ENCODE assay signal across 17 cellular contexts in genomic region chrX:630007-630921, GRCh38. TPM values are rescaled to one million over a fixed set of nuclear protein-coding genes. Genes with fewer than 3 reads are reported as not detected.
DNase-seq lines count a peak whose midpoint lies in the region; TF ChIP-seq lines count a peak whose summit lies in the region.
"Had no signal": no experiment of that assay in that cellular context is flagged by ENCODE, and none has a peak within 500 bp of the region (broad histone marks: within the 10 kb centered on the region; RNA-seq: fewer than 3 reads in every experiment).

SHOX (plus strand) TSS chrX:630791; CDS start chrX:630898, 107 bp downstream.

- H2BK120ac ChIP-seq in neuronal stem cell (ENCODE audit: low read depth, low read length), result no peak within 1 kb of the TSS

- H2BK5ac ChIP-seq in neuronal stem cell (ENCODE audit: low read length), result no peak within 1 kb of the TSS

- H3K9ac ChIP-seq in HUES6 (ENCODE audit: low read length) (peak within 1 kb of the TSS; percentile 7), neuronal stem cell (ENCODE audit: low read depth, low read length, poor library complexity) (no peak within 1 kb of the TSS), GM23248 (no peak within 1 kb of the TSS)
- H3K9ac ChIP-seq: BLaER1 had no signal

- no peaks in the 10 kb centered on the region for H4K20me1 ChIP-seq in GM23248 (ENCODE audit: insufficient read depth)

- no peaks in the 10 kb centered on the region for H3K79me2 ChIP-seq in GM23248 (ENCODE audit: insufficient read depth)

- H2AFZ ChIP-seq in neuronal stem cell (ENCODE audit: low read length) (no peak within 1 kb of the TSS), GM23248 (no peak within 1 kb of the TSS)

- peak within 1 kb of the TSS; percentile 71 for H3K18ac ChIP-seq in neuronal stem cell (ENCODE audit: low read length)

- WGBS in neuronal stem cell (ENCODE audit: extremely low coverage in 2 of 2, insufficient read length in 2 of 2, insufficient replicate concordance in 1 of 2), 2 donors, result no CpG with 5 or more reads among the region's 93 CpGs
- WGBS in GM23248 (ENCODE audit: low coverage in 1 of 2, low lambda C conversion rate in 2 of 2, missing lambda C conversion rate in 2 of 2), 2 experiments, result 5 to 10% methylated on average over 81 to 89 of the region's 93 CpGs

- no peak for TF ChIP-seq CTCF in foreskin fibroblast (IDR thresholded peaks at IDR 0.05; ENCODE audit: low read depth, low read length)
- no peak for TF ChIP-seq CTCF in left ventricle myocardium inferior (IDR thresholded peaks at IDR 0.05; ENCODE audit: borderline replicate concordance)

- no peak within 1 kb of the TSS for H4K91ac ChIP-seq in neuronal stem cell (ENCODE audit: low read depth, low read length, poor library complexity)

- peak; percentile 90 for DNase-seq in EL
- peak in 1 of 2 donors; percentile 90 for DNase-seq in foreskin fibroblast
- no peak for DNase-seq in neuronal stem cell (ENCODE audit: low spot score)
- no peak for DNase-seq in GM23248
- no peak for DNase-seq in NCI-H748 (lab: John Stamatoyannopoulos, UW; ENCODE audit: unreplicated experiment)
- no peak for DNase-seq in left ventricle myocardium inferior
- DNase-seq in stimulated activated naive CD4-positive, alpha-beta T cell (lab: John Stamatoyannopoulos, UW), result no peak
- DNase-seq: effector CD4-positive, alpha-beta T cell; immature natural killer cell; KG1; NCI-H1092; NCI-H2227 treated with DMSO at 0.1 percent for 48 hours; SJCRH30; stimulated activated naive CD8-positive, alpha-beta T cell treated with anti-CD3 and anti-CD28 coated beads, Interleukin-15, amount 100 ng/mL, for 72 hours had no signal

- H2BK15ac ChIP-seq in neuronal stem cell (ENCODE audit: low read length), result peak within 1 kb of the TSS; percentile 64

- H3K4me2 ChIP-seq in neuronal stem cell (ENCODE audit: insufficient read depth, low read length, poor library complexity, severe bottlenecking) (peak within 1 kb of the TSS; percentile 48), GM23248 (ENCODE audit: unreplicated experiment) (no peak within 1 kb of the TSS)
- H3K4me2 ChIP-seq: BLaER1 had no signal

- H4K8ac ChIP-seq in neuronal stem cell (ENCODE audit: low read depth, low read length), result no peak within 1 kb of the TSS

- H2AK5ac ChIP-seq in neuronal stem cell (ENCODE audit: low read depth, low read length), result peak within 1 kb of the TSS; percentile 84

- intact Hi-C loops in left ventricle myocardium inferior (cut with micrococcal nuclease), result no loop called here

- peaks cover 98% of the 10 kb centered on the region for H3K27me3 ChIP-seq in HUES6 (ENCODE audit: control insufficient read depth, insufficient read depth, low read length)
- peaks cover 60 to 86% (median 77%) of the 10 kb centered on the region in 3 experiments for H3K27me3 ChIP-seq in neuronal stem cell (ENCODE audit: control insufficient read depth in 3 of 3, insufficient read depth in 3 of 3, low read depth in 1 of 3, low read length in 3 of 3)
- H3K27me3 ChIP-seq in GM23248 (replicated peaks; ENCODE audit: insufficient read depth), result no peaks in the 10 kb centered on the region
- H3K27me3 ChIP-seq in left ventricle myocardium inferior (ENCODE audit: low read depth), result peaks cover 89% of the 10 kb centered on the region
- H3K27me3 ChIP-seq: SJCRH30 had no signal

- H3K4me3 ChIP-seq in HUES6 (ENCODE audit: low read depth, low read length) (peak within 1 kb of the TSS; percentile 55), foreskin fibroblast (ENCODE audit: low read depth in 1 of 2, low read length in 2 of 2) (peak within 1 kb of the TSS; percentile 52 to 55), neuronal stem cell (ENCODE audit: low read length in 2 of 2) (peak within 1 kb of the TSS in 1 of 2 donors; percentile 63), GM23248 (no peak within 1 kb of the TSS), left ventricle myocardium inferior (no peak within 1 kb of the TSS)
- H3K4me3 ChIP-seq: BLaER1, pancreas, SJCRH30 had no signal

- H3K9me2 ChIP-seq in GM23248 (ENCODE audit: insufficient read depth), result no peaks in the 10 kb centered on the region

- no peak within 1 kb of the TSS for H3K27ac ChIP-seq in HUES6 (ENCODE audit: low read depth, low read length)
- H3K27ac ChIP-seq in neuronal stem cell (replicated peaks; ENCODE audit: low read length), result no peak within 1 kb of the TSS
- H3K27ac ChIP-seq in GM23248, result no peak within 1 kb of the TSS
- H3K27ac ChIP-seq in left ventricle myocardium inferior (replicated peaks), result no peak within 1 kb of the TSS
- H3K27ac ChIP-seq: BLaER1, pancreas, SJCRH30 had no signal

- no peak within 1 kb of the TSS for H3K23ac ChIP-seq in neuronal stem cell (ENCODE audit: low read depth, low read length, poor library complexity)

- no peak within 1 kb of the TSS for H2BK12ac ChIP-seq in neuronal stem cell (ENCODE audit: low read length)

- H3K36me3 ChIP-seq in HUES6 (ENCODE audit: control insufficient read depth, insufficient read depth, low read length) (no peaks in the 10 kb centered on the region), neuronal stem cell (replicated peaks in 1 of 2; ENCODE audit: control insufficient read depth in 2 of 2, insufficient read depth in 2 of 2, low read length in 2 of 2) (no peaks in the 10 kb centered on the region), GM23248 (ENCODE audit: low read depth) (no peaks in the 10 kb centered on the region), left ventricle myocardium inferior (no peaks in the 10 kb centered on the region)
- H3K36me3 ChIP-seq: BLaER1, pancreas, SJCRH30 had no signal

- H3K4me1 ChIP-seq in HUES6 (ENCODE audit: control insufficient read depth, insufficient read depth, low read length), result peaks cover 24% of the 10 kb centered on the region
- H3K4me1 ChIP-seq in neuronal stem cell (ENCODE audit: control insufficient read depth in 2 of 2, insufficient read depth in 1 of 2, low read depth in 1 of 2, low read length in 2 of 2), result no peaks in the 10 kb centered on the region
- no peaks in the 10 kb centered on the region for H3K4me1 ChIP-seq in GM23248 (ENCODE audit: insufficient read depth)
- no peaks in the 10 kb centered on the region for H3K4me1 ChIP-seq in left ventricle myocardium inferior
- H3K4me1 ChIP-seq: pancreas, SJCRH30 had no signal

- H3K9me3 ChIP-seq in HUES6 (ENCODE audit: control insufficient read depth, insufficient read depth, low read depth, low read length) (no peaks in the 10 kb centered on the region), neuronal stem cell (replicated peaks in 1 of 2; ENCODE audit: control insufficient read depth in 2 of 2, insufficient read depth in 1 of 2, low read depth in 1 of 2, low read length in 2 of 2) (no peaks in the 10 kb centered on the region), GM23248 (ENCODE audit: low read depth) (no peaks in the 10 kb centered on the region), left ventricle myocardium inferior (replicated peaks) (no peaks in the 10 kb centered on the region)
- H3K9me3 ChIP-seq: pancreas, SJCRH30 had no signal

- in situ Hi-C loops in GM23248 (cut with MboI), result no loop called here

- no peaks in the 10 kb centered on the region for H3K79me1 ChIP-seq in neuronal stem cell (ENCODE audit: low read depth, low read length)

- no peak within 1 kb of the TSS for H3K14ac ChIP-seq in neuronal stem cell (ENCODE audit: low read length)

- no peak within 1 kb of the TSS for H3K4ac ChIP-seq in neuronal stem cell (ENCODE audit: low read length)

- no peaks in the 10 kb centered on the region for H3F3A ChIP-seq in GM23248 (ENCODE audit: insufficient read depth)

RNA-seq across cellular contexts. Expression of gene SHOX, which starts in this region (rescaled TPM):
- not detected for polyA plus RNA-seq in neuronal stem cell (2013, experiment 1 of 2)
- polyA plus RNA-seq in neuronal stem cell (2013, experiment 2 of 2), result not detected
- total RNA-seq in GM23248 (2014; rRNA removed; shearing (Covaris generic)), result not detected in 2 replicates
- polyA plus RNA-seq in GM23248 (2016; fragmentation: Nextera tagmentation; extraction: Ambion mirVana), result not detected in 2 replicates
- not detected for total RNA-seq in left ventricle myocardium inferior
- total RNA-seq: pancreas, SJCRH30 had no signal
- polyA plus RNA-seq: immature natural killer cell, pancreas had no signal

Comparison
In these comparisons a context has a peak if more than half of its experiments do, and no peak if none do; other contexts are left out.
1. H3K4me3 ChIP-seq: peak in HUES6 (single experiment) and foreskin fibroblast (2 of 2); none in GM23248 (single experiment) and left ventricle myocardium inferior (single experiment).